8 cellular contexts compared by ENCODE assay signal in genomic region chr19:11737964-11738745, GRCh38. TPM values are rescaled to one million over a fixed set of nuclear protein-coding genes. Genes with fewer than 3 reads are reported as not detected.
DNase-seq lines count a peak whose midpoint lies in the region; ATAC-seq and TF ChIP-seq lines count a peak whose summit lies in the region.

No MANE protein-coding gene starts in this region.

- peaks cover 4% of the 10 kb centered on the region; the same call in 1 of the 2 replicates for H3K9me3 ChIP-seq in BLaER1
- no peaks in the 10 kb centered on the region; the same call in 1 of the 2 replicates for H3K9me3 ChIP-seq in SJSA1 (replicated peaks)
- no peaks in the 10 kb centered on the region for H3K9me3 ChIP-seq in adipocyte (ENCODE audit: control insufficient read depth, low read length)
- no peaks in the 10 kb centered on the region for H3K9me3 ChIP-seq in right atrium auricular region

- H3K27me3 ChIP-seq in BLaER1 (no peaks in the 10 kb centered on the region), SJSA1 (replicated peaks) (no peaks in the 10 kb centered on the region), adipocyte (replicated peaks; ENCODE audit: control insufficient read depth, insufficient read depth, low read length) (no peaks in the 10 kb centered on the region), right atrium auricular region (no peaks in the 10 kb centered on the region)

- ATAC-seq in GM19023 (IDR thresholded peaks at IDR 0.05; ENCODE audit: unreplicated experiment): peak; percentile 37
- ATAC-seq in HG03139 (IDR thresholded peaks at IDR 0.05; ENCODE audit: unreplicated experiment): peak; percentile 24

- no peak for TF ChIP-seq CTCF in right atrium auricular region (IDR thresholded peaks at IDR 0.05)

- H4K20me1 ChIP-seq in BLaER1: peaks cover 34% of the 10 kb centered on the region

- H3K4me2 ChIP-seq in BLaER1: peak overlapping the region; percentile 98

- H3K4me3 ChIP-seq in BLaER1 (peak overlapping the region; percentile 99), SJSA1 (peak overlapping the region; percentile 85), adipocyte (ENCODE audit: low read length) (peak overlapping the region; percentile 95), right atrium auricular region (peak overlapping the region; percentile 78 to 99)

- H3K27ac ChIP-seq in BLaER1 (peak overlapping the region; percentile 85), SJSA1 (peak overlapping the region; percentile 34), right atrium auricular region (peak overlapping the region; percentile 90 to 92)

- H3K36me3 ChIP-seq in BLaER1: peaks cover 11% of the 10 kb centered on the region
- H3K36me3 ChIP-seq in SJSA1: peaks cover 9% of the 10 kb centered on the region; the same call in 1 of the 2 replicates
- H3K36me3 ChIP-seq in adipocyte (ENCODE audit: control insufficient read depth, insufficient read depth, low read length, severe bottlenecking): no peaks in the 10 kb centered on the region
- no peaks in the 10 kb centered on the region for H3K36me3 ChIP-seq in right atrium auricular region

- peak in 1 of 2 experiments; percentile 50 for DNase-seq in SJSA1 (ENCODE audit: low read depth in 1 of 2, low spot score in 2 of 2)
- DNase-seq in adipocyte (ENCODE audit: low read depth): peak; percentile 67
- peak; percentile 66 for DNase-seq in right atrium auricular region (ENCODE audit: low spot score)
- peak; percentile 41 for DNase-seq in renal cortical epithelial cell (ENCODE audit: low read depth)
- DNase-seq in amniotic stem cell (lab: John Stamatoyannopoulos, UW): no peak

- H3K9ac ChIP-seq in BLaER1 (peak overlapping the region; percentile 92), adipocyte (ENCODE audit: low read length) (peak overlapping the region; percentile 92)

- H3K4me1 ChIP-seq in BLaER1 (peaks cover 33% of the 10 kb centered on the region), SJSA1 (replicated peaks) (peaks cover 12% of the 10 kb centered on the region; the same call in 1 of the 2 replicates), adipocyte (ENCODE audit: control insufficient read depth, insufficient read depth, low read length) (peaks cover 16% of the 10 kb centered on the region), right atrium auricular region (peaks cover 0 to 27% of the 10 kb centered on the region in 2 donors)

RNA-seq across cellular contexts. Expression of gene ZNF823, which starts 0.6 kb away (rescaled TPM):
- 3.3 and 7.4 TPM in 2 replicates for total RNA-seq in SJSA1 (2014; rRNA removed; shearing (Covaris generic))
- total RNA-seq in right atrium auricular region: 1 to 10 TPM; 2.6 to 4.0 TPM
- 24.3 and 28.7 TPM in 2 replicates for total RNA-seq in renal cortical epithelial cell

RNA-seq across cellular contexts. Expression of gene ZNF441, which starts 28.6 kb away (rescaled TPM):
- 3.8 and 7.8 TPM in 2 replicates for total RNA-seq in SJSA1 (2014; rRNA removed; shearing (Covaris generic))
- total RNA-seq in right atrium auricular region (1 to 10 TPM; 2.0 to 3.4 TPM), renal cortical epithelial cell (9.6 and 16.3 TPM in 2 replicates)

Comparison
In these comparisons a context has a peak if more than half of its experiments do, and no peak if none do; other contexts are left out.
1. H3K27ac ChIP-seq: peak in every context shown above with its lines; median percentile 91 in right atrium auricular region; 85 in BLaER1; 34 in SJSA1.